Comparison of ENCODE assay signal across 4 cellular contexts in the genomic region with DNA sequence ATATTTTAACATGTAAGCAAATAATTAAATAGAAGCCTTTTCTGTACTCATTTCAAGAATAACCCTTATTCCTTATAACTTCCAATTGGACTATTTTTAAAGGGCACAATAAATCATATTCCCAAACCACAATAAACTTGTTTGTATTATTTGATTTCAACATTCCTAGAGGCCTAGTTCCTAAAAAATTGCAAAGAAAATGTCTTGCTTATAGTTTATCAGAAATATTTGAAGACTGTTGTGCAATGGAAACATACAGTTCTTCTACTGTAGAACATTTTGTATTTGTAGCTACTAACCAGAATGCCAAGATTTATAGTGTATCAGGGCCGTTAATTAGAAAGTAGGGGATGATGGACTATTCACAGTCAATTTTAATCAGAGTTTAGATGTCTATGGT.
"Had no signal": no experiment of that assay in that cellular context is flagged by ENCODE, and none has a peak within 500 bp of the region (broad histone marks: within the 10 kb centered on the region; RNA-seq: fewer than 3 reads in every experiment).

No MANE protein-coding gene starts in this region.

- H3K4me3 ChIP-seq: GM23338 had no signal

- DNase-seq: H9, HCEC 1CT, IMR-90 had no signal

- H3K4me1 Mint-ChIP-seq: GM23338, H9 had no signal

- H3K4me3 Mint-ChIP-seq: GM23338, H9 had no signal

- ATAC-seq: GM23338 had no signal

- H3K27ac Mint-ChIP-seq: GM23338, H9 had no signal
